ENCODE assay signal across 15 cellular contexts in the genomic region with DNA sequence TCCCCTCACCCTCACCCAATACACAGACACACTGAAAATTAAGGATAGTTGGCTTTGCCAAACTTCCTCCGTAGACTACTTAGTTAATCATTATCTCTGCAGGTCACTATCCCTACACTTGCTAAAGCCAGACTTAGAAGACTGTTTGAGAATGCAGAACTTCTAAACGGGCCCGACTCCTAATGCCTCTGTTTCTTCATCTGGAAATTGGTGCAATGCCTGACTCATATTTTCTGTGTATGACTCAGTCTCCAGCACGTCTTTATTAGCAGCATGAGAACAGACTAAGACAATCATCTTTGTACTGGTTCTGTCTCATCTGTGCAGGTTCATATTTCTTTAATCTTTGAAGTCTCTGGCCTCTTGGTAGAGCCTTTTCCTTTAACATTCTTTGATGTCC.
"Had no signal": no experiment of that assay in that cellular context is flagged by ENCODE, and none has a peak within 500 bp of the region (broad histone marks: within the 10 kb centered on the region; RNA-seq: fewer than 3 reads in every experiment).

No MANE protein-coding gene starts in this region.

- H3K27ac ChIP-seq: colonic mucosa had no signal

- H3K4me1 ChIP-seq: colonic mucosa had no signal

- H3K4me3 ChIP-seq: colonic mucosa had no signal

- H3K9me3 ChIP-seq: colonic mucosa had no signal

- H3K27me3 ChIP-seq: colonic mucosa had no signal

- ATAC-seq: left colon, natural killer cell, sciatic nerve had no signal

- H3K36me3 ChIP-seq: colonic mucosa had no signal

- DNase-seq: activated CD4-positive, alpha-beta T cell treated with anti-CD3 and anti-CD28 coated beads, Interleukin-2, amount 50 U/mL, for 48 hours; activated CD4-positive, CD25-positive, alpha-beta regulatory T cell treated with anti-CD3 and anti-CD28 coated beads, Interleukin-2, amount 50 U/mL, for 72 hours; activated gamma-delta T cell; activated naive CD8-positive, alpha-beta T cell treated with anti-CD3 and anti-CD28 coated beads for 36 hours; activated T-cell treated with anti-CD3 and anti-CD28 coated beads, Interleukin-2, amount 50 U/mL, for 48 hours; anterior cingulate cortex; caudate nucleus; colonic mucosa; effector CD8-positive, alpha-beta T cell; hypothalamus; left colon; natural killer cell; stimulated activated CD4-positive, alpha-beta T cell treated with anti-CD3 and anti-CD28 coated beads, Interleukin-2, amount 100 ng/mL, for 24 hours; stimulated activated naive CD4-positive, alpha-beta T cell had no signal
